In the genomic region with DNA sequence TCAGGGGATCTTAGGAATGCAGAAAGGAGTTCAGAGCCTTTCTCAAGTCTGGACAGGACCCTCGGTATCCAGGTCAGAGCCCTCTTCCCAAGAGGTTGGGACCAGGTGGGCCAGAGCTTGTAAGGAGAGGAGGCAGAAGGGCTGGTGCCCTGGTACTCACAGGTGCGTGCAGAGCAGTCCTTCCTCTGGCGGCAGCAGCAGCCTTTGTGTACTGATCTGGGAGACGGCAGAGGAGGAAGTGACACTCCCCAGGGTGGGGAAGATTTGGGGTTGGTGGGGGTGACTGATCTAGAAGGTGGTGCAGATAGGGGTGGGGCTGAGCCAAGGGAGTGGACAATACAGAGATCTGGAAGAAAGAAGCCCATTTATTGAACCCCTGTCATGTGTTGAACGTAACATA, we compare ENCODE assay signal across 1 cellular context.
TF ChIP-seq lines count a peak whose summit lies in the region.

A gene with protein sequence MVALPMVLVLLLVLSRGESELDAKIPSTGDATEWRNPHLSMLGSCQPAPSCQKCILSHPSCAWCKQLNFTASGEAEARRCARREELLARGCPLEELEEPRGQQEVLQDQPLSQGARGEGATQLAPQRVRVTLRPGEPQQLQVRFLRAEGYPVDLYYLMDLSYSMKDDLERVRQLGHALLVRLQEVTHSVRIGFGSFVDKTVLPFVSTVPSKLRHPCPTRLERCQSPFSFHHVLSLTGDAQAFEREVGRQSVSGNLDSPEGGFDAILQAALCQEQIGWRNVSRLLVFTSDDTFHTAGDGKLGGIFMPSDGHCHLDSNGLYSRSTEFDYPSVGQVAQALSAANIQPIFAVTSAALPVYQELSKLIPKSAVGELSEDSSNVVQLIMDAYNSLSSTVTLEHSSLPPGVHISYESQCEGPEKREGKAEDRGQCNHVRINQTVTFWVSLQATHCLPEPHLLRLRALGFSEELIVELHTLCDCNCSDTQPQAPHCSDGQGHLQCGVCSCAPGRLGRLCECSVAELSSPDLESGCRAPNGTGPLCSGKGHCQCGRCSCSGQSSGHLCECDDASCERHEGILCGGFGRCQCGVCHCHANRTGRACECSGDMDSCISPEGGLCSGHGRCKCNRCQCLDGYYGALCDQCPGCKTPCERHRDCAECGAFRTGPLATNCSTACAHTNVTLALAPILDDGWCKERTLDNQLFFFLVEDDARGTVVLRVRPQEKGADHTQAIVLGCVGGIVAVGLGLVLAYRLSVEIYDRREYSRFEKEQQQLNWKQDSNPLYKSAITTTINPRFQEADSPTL (minus strand): TSS at position 210 of the 400 bp plus-strand sequence. CDS start 6,808 bp downstream, outside the sequence.

TF ChIP-seq in GM23338, 12 proteins besides CTCF, POLR2A, EP300 and RAD21 (continued from another document):
- no peak for TF ChIP-seq ZNF462 (CRISPR knock-in tag; IDR thresholded peaks at IDR 0.05)
- no peak for TF ChIP-seq NANOG (IDR thresholded peaks at IDR 0.05; ENCODE audit: borderline replicate concordance)
- no peak for TF ChIP-seq POLR2AphosphoS5 (IDR thresholded peaks at IDR 0.05; ENCODE audit: low read depth)
- no peak for TF ChIP-seq ZNF331 (CRISPR knock-in tag; IDR thresholded peaks at IDR 0.05; ENCODE audit: low read depth)
- no peak for TF ChIP-seq STAT1 (IDR thresholded peaks at IDR 0.05; ENCODE audit: unreplicated experiment)
